17 cellular contexts compared by ENCODE assay signal in genomic region chr22:26558246-26558895, GRCh38. TPM values are rescaled to one million over a fixed set of nuclear protein-coding genes. Genes with fewer than 3 reads are reported as not detected.
DNase-seq lines count a peak whose midpoint lies in the region; ATAC-seq and TF ChIP-seq lines count a peak whose summit lies in the region.
"Had no signal": no experiment of that assay in that cellular context is flagged by ENCODE, and none has a peak within 500 bp of the region (broad histone marks: within the 10 kb centered on the region; RNA-seq: fewer than 3 reads in every experiment).

No MANE protein-coding gene starts in this region.

- H3K4me1 ChIP-seq in BLaER1 (peaks cover 74% of the 10 kb centered on the region), HUES48 (ENCODE audit: control insufficient read depth, insufficient read depth, low read length) (peaks cover 48% of the 10 kb centered on the region), neural progenitor cell (peaks cover 10% of the 10 kb centered on the region)
- H3K4me1 ChIP-seq: parathyroid adenoma had no signal

- H3K4me1 Mint-ChIP-seq in neural progenitor cell: peaks cover 35% of the 10 kb centered on the region

- no peaks in the 10 kb centered on the region for H3K36me3 Mint-ChIP-seq in neural progenitor cell

- peaks cover 12% of the 10 kb centered on the region for H3F3A ChIP-seq in neural progenitor cell (ENCODE audit: low read depth)

- H3K4me2 ChIP-seq in BLaER1 (no peak overlapping the region), neural progenitor cell (no peak overlapping the region)

- ATAC-seq in GM18511 (IDR thresholded peaks at IDR 0.05; ENCODE audit: unreplicated experiment) (no peak), GM18858 (IDR thresholded peaks at IDR 0.05; ENCODE audit: unreplicated experiment) (no peak)
- ATAC-seq: heart left ventricle; lower lobe of right lung; stimulated activated naive CD8-positive, alpha-beta T cell treated with anti-CD3 and anti-CD28 coated beads, Interleukin-15, Interleukin-2, amounts not matched to agents 100 U/mL and 50 U/mL, for 24 hours had no signal

- no peak for TF ChIP-seq CTCF in cardiac fibroblast (IDR thresholded peaks at IDR 0.05; ENCODE audit: low read depth, low read length)
- TF ChIP-seq CTCF in neural progenitor cell (IDR thresholded peaks at IDR 0.05): no peak

- DNase-seq in cardiac fibroblast (ENCODE audit: low read depth in 2 of 2) (peak; percentile 40 to 43), neural progenitor cell (ENCODE audit: low spot score) (no peak), AG08396 (ENCODE audit: low spot score) (no peak), DMS114 treated with DMSO at 0.1 percent for 48 hours (lab: John Stamatoyannopoulos, UW; ENCODE audit: unreplicated experiment) (no peak)
- DNase-seq: activated CD4-positive, alpha-beta T cell treated with anti-CD3 and anti-CD28 coated beads for 1 hour; CD4-positive, alpha-beta memory T cell; heart left ventricle; Karpas-422; lower lobe of right lung; NCI-H2171 treated with DMSO at 0.1 percent for 48 hours; stimulated activated CD4-positive, alpha-beta T cell treated with anti-CD3 and anti-CD28 coated beads, Interleukin-4, amount 100 ng/mL, for 24 hours; stimulated activated naive CD8-positive, alpha-beta T cell treated with anti-CD3 and anti-CD28 coated beads, Interleukin-15, Interleukin-2, amounts not matched to agents 100 U/mL and 50 U/mL, for 24 hours had no signal

- peak overlapping the region; percentile 58 for H3K27ac Mint-ChIP-seq in neural progenitor cell

- peaks cover 46% of the 10 kb centered on the region for H3K36me3 ChIP-seq in BLaER1
- H3K36me3 ChIP-seq in HUES48 (ENCODE audit: control insufficient read depth, insufficient read depth, low read length): peaks cover 8% of the 10 kb centered on the region; the same call in 1 of the 2 replicates
- no peaks in the 10 kb centered on the region for H3K36me3 ChIP-seq in neural progenitor cell
- H3K36me3 ChIP-seq: lower lobe of right lung had no signal

- H3K4me3 Mint-ChIP-seq in neural progenitor cell: no peak overlapping the region
- H3K4me3 Mint-ChIP-seq: CD4-positive, alpha-beta memory T cell had no signal

- H3K27ac ChIP-seq in BLaER1: peak overlapping the region; percentile 59; the same call in 1 of the 2 replicates
- H3K27ac ChIP-seq in HUES48 (ENCODE audit: low read depth, low read length): peak overlapping the region; percentile 47
- H3K27ac ChIP-seq in neural progenitor cell: peak overlapping the region; percentile 31
- H3K27ac ChIP-seq: lower lobe of right lung, parathyroid adenoma had no signal

- H3K9me3 Mint-ChIP-seq in neural progenitor cell: no peaks in the 10 kb centered on the region
- H3K9me3 Mint-ChIP-seq: CD4-positive, alpha-beta memory T cell had no signal

- peaks cover 56% of the 10 kb centered on the region for H3K79me2 ChIP-seq in neural progenitor cell (ENCODE audit: low read depth)
- H3K79me2 ChIP-seq: parathyroid adenoma had no signal

- no peak overlapping the region for H2AFZ ChIP-seq in neural progenitor cell (replicated peaks)
- H2AFZ ChIP-seq: parathyroid adenoma had no signal

- H3K27me3 Mint-ChIP-seq in neural progenitor cell (ENCODE audit: insufficient read depth, low read depth): peaks cover 4% of the 10 kb centered on the region
- H3K27me3 Mint-ChIP-seq: CD4-positive, alpha-beta memory T cell had no signal

- H3K9ac ChIP-seq in BLaER1: no peak overlapping the region
- no peak overlapping the region for H3K9ac ChIP-seq in HUES48 (ENCODE audit: low read depth, low read length)
- no peak overlapping the region for H3K9ac ChIP-seq in neural progenitor cell
- H3K9ac ChIP-seq: parathyroid adenoma had no signal

- H3K27me3 ChIP-seq in BLaER1 (no peaks in the 10 kb centered on the region), HUES48 (ENCODE audit: control insufficient read depth, insufficient read depth, low read length) (no peaks in the 10 kb centered on the region), neural progenitor cell (no peaks in the 10 kb centered on the region)
- H3K27me3 ChIP-seq: heart left ventricle had no signal

- H3K9me3 ChIP-seq in BLaER1 (no peaks in the 10 kb centered on the region), HUES48 (ENCODE audit: control insufficient read depth, insufficient read depth, low read length) (no peaks in the 10 kb centered on the region), neural progenitor cell (ENCODE audit: low read depth) (no peaks in the 10 kb centered on the region)
- H3K9me3 ChIP-seq: heart left ventricle, lower lobe of right lung had no signal

- H4K20me1 ChIP-seq in BLaER1 (peaks cover 91% of the 10 kb centered on the region), neural progenitor cell (ENCODE audit: low read depth) (peaks cover 30% of the 10 kb centered on the region)

- H3K4me3 ChIP-seq in BLaER1 (no peak overlapping the region), HUES48 (ENCODE audit: low read depth, low read length) (no peak overlapping the region), cardiac fibroblast (replicated peaks in 1 of 2; ENCODE audit: low read depth in 2 of 2, low read length in 2 of 2) (no peak overlapping the region), neural progenitor cell (no peak overlapping the region)
- H3K4me3 ChIP-seq: heart left ventricle, lower lobe of right lung had no signal

RNA-seq across cellular contexts. Expression of gene TPST2, which starts 31.6 kb away (rescaled TPM):
- total RNA-seq in neural progenitor cell (ENCODE audit: low replicate concordance): 31.7 and 59.5 TPM in 2 replicates

RNA-seq across cellular contexts. Expression of gene TFIP11, which starts 46.1 kb away (rescaled TPM):
- total RNA-seq in neural progenitor cell (ENCODE audit: low replicate concordance): 22.2 and 26.2 TPM in 2 replicates

RNA-seq across cellular contexts. Expression of gene CRYBB1, which starts 59.5 kb away (rescaled TPM):
- 0.53 TPM in 1 of 2 replicates, not detected in the other for total RNA-seq in neural progenitor cell (ENCODE audit: low replicate concordance)
- total RNA-seq: CD4-positive, alpha-beta memory T cell had no signal

Comparison
In these comparisons a context has a peak if more than half of its experiments do, and no peak if none do; other contexts are left out.
1. DNase-seq: peak in cardiac fibroblast (2 of 2); none in neural progenitor cell (single experiment), AG08396 (single experiment) and DMS114 treated with DMSO at 0.1 percent for 48 hours (single experiment).
2. Peak in every context shown above with its lines, with median percentiles within 50 percentile points of each other: H3K27ac ChIP-seq.